Comparison of ENCODE assay signal across 13 cellular contexts in the genomic region with DNA sequence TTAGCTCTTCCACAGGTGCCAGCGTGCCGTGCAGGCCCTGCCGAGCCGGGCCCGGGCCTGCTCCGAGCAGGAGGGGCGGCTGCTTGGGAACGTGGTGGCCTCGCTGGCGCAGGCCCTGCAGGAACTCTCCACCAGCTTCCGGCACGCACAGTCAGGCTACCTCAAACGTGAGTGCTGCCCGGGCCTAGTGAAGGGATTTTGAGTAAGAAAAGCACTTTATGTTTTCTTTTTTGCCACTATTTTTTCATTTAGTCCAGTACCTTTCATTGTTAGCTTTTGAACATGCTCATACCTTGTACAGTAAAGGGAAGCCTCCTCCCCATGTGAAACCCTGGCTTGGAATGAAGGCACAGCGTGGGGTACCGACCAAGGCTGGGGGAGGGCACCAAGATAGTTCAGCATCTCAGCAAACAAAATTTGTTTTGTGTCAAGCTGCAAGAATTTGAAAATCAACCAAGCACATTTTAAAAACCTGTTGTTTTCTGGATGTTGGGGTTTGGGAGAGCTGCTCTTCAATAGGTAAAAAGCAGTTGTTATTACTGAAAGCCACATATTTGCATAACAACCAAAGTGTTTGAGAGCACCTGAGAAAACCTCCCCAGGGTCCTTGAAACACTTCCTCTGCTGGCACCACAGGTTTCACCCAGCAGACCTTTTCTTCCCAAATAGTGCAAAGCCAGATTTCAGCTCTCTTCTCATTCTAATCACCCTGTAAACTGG.
DNase-seq lines count a peak whose midpoint lies in the region; ATAC-seq and FAIRE-seq lines count a peak whose summit lies in the region.
"Had no signal": no experiment of that assay in that cellular context is flagged by ENCODE, and none has a peak within 500 bp of the region (broad histone marks: within the 10 kb centered on the region; RNA-seq: fewer than 3 reads in every experiment).

No MANE protein-coding gene starts in this region.

- DNase-seq in GM18507 (ENCODE audit: extremely low spot score, insufficient read length, low read depth) (no peak), HTR-8/SVneo (ENCODE audit: insufficient read length, low spot score) (no peak), cortex of kidney (lab: John Stamatoyannopoulos, UW) (no peak), COR-L47 (lab: John Stamatoyannopoulos, UW) (no peak), HUDEP-2 (lab: John Stamatoyannopoulos, UW; ENCODE audit: unreplicated experiment in 76 of 76) (no peak), NCI-H82 treated with DMSO at 0.1 percent for 48 hours (lab: John Stamatoyannopoulos, UW; ENCODE audit: unreplicated experiment) (no peak)
- DNase-seq: mammary epithelial cell; NCI-H2227 treated with DMSO at 0.1 percent for 48 hours; stimulated activated naive CD4-positive, alpha-beta T cell treated with Interleukin-2 at 50 U/mL for 16 hours; SW 1271 had no signal

- peak overlapping the region; percentile 92 for H3K9ac ChIP-seq in iPS-20b (ENCODE audit: low read depth, low read length)

- no peaks in the 10 kb centered on the region for H3K9me3 ChIP-seq in iPS-20b (ENCODE audit: insufficient read depth, low read depth, low read length)

- peak; percentile 75 for ATAC-seq in GM21576 (IDR thresholded peaks at IDR 0.05; ENCODE audit: unreplicated experiment)

- peaks cover 45% of the 10 kb centered on the region for H3K36me3 ChIP-seq in iPS-20b (ENCODE audit: insufficient read depth, low read depth, low read length)

- peaks cover 28% of the 10 kb centered on the region for H3K4me1 ChIP-seq in iPS-20b (ENCODE audit: insufficient read depth, low read length)

- H3K27ac ChIP-seq in iPS-20b (ENCODE audit: low read length) = peak overlapping the region; percentile 93

- FAIRE-seq in GM18507 (lab: Jason Lieb, UNC) (peak; percentile 84), HTR-8/SVneo (lab: Jason Lieb, UNC) (peak; percentile 69)

- H3K27me3 ChIP-seq in iPS-20b (ENCODE audit: insufficient read depth, low read length) = no peaks in the 10 kb centered on the region

- H3K4me3 ChIP-seq in iPS-20b (ENCODE audit: low read length) = peak overlapping the region; percentile 48
- H3K4me3 ChIP-seq: smooth muscle cell had no signal
